14 cellular contexts compared by ENCODE assay signal in the genomic region with DNA sequence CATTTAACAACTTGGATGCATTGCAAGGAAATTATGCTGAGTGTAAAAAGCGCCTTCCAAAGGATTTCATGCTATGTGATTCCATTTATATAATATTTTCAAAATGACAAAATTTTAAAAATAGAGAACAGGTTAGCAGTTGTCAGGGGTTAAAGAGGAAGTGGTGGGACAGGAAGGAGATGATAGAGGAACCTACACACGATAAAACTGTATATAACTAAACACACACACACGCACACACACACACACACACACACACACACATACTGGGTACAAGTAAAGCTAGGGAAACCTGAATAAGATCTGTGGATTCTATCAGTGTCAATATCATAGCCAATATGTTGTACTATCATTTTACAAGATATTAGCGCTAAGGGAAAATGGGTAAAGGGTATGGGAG. TPM values are rescaled to one million over a fixed set of nuclear protein-coding genes. Genes with fewer than 3 reads are reported as not detected.
DNase-seq lines count a peak whose midpoint lies in the region; ATAC-seq, FAIRE-seq and TF ChIP-seq lines count a peak whose summit lies in the region.
"Had no signal": no experiment of that assay in that cellular context is flagged by ENCODE, and none has a peak within 500 bp of the region (broad histone marks: within the 10 kb centered on the region; RNA-seq: fewer than 3 reads in every experiment).

No MANE protein-coding gene starts in this region.

- peak overlapping the region; percentile 91 to 97 (median 96) for H3K27ac Mint-ChIP-seq in CD4-positive, CD25-positive, alpha-beta regulatory T cell
- H3K27ac Mint-ChIP-seq in IgD-negative memory B cell = peak overlapping the region; percentile 89 to 99 (median 96)
- H3K27ac Mint-ChIP-seq in T-helper 1 cell treated with Interleukin-12 subunit alpha and Interleukin-12 subunit beta and Interleukin-4 antibody, amounts not matched to agents 30 μg/mL and 1 μg/mL, for 36 hours = peak overlapping the region; percentile 85
- H3K27ac Mint-ChIP-seq in effector memory CD8-positive, alpha-beta T cell = peak overlapping the region; percentile 94 to 98

- peak in 1 of 2 donors; percentile 32 for ATAC-seq in CD4-positive, CD25-positive, alpha-beta regulatory T cell (ENCODE audit: low read depth in 2 of 2)
- ATAC-seq in effector memory CD8-positive, alpha-beta T cell (replicated peaks) = peak; percentile 14
- ATAC-seq: left cardiac atrium had no signal

- intact Hi-C loops in tibial artery (cut with DNase I; ENCODE audit: low total_unique reads) = no loop called here

- peak overlapping the region; percentile 61 for H3K27ac ChIP-seq in CD4-positive, CD25-positive, alpha-beta regulatory T cell (ENCODE audit: insufficient read depth, low read length, poor library complexity, severe bottlenecking)
- H3K27ac ChIP-seq in tibial artery = no peak overlapping the region
- H3K27ac ChIP-seq: C4-2B, GM23248 had no signal

- H3K4me1 ChIP-seq in CD4-positive, CD25-positive, alpha-beta regulatory T cell (ENCODE audit: control insufficient read depth, insufficient read depth, low read length, poor library complexity, severe bottlenecking) = peaks cover 84% of the 10 kb centered on the region
- H3K4me1 ChIP-seq in tibial artery = peaks cover 0 to 13% (median 5%) of the 10 kb centered on the region in 4 donors

- H3K36me3 ChIP-seq in CD4-positive, CD25-positive, alpha-beta regulatory T cell (ENCODE audit: control insufficient read depth, insufficient read depth, low read length) = no peaks in the 10 kb centered on the region
- no peaks in the 10 kb centered on the region for H3K36me3 ChIP-seq in tibial artery

- peaks cover 13% of the 10 kb centered on the region for H3K36me3 Mint-ChIP-seq in CD4-positive, CD25-positive, alpha-beta regulatory T cell
- peaks cover 5% of the 10 kb centered on the region for H3K36me3 Mint-ChIP-seq in IgD-negative memory B cell
- H3K36me3 Mint-ChIP-seq in T-helper 1 cell treated with Interleukin-12 subunit alpha and Interleukin-12 subunit beta and Interleukin-4 antibody, amounts not matched to agents 30 μg/mL and 1 μg/mL, for 36 hours (ENCODE audit: low read depth) = peaks cover 20% of the 10 kb centered on the region
- peaks cover 2% of the 10 kb centered on the region for H3K36me3 Mint-ChIP-seq in effector memory CD8-positive, alpha-beta T cell (ENCODE audit: insufficient read depth)

- H3K4me3 Mint-ChIP-seq in CD4-positive, CD25-positive, alpha-beta regulatory T cell = peak overlapping the region; percentile 37 to 65 (median 54)
- H3K4me3 Mint-ChIP-seq in IgD-negative memory B cell = peak overlapping the region; percentile 55 to 80 (median 68)
- peak overlapping the region; percentile 45 for H3K4me3 Mint-ChIP-seq in T-helper 1 cell treated with Interleukin-12 subunit alpha and Interleukin-12 subunit beta and Interleukin-4 antibody, amounts not matched to agents 30 μg/mL and 1 μg/mL, for 36 hours
- H3K4me3 Mint-ChIP-seq in effector memory CD8-positive, alpha-beta T cell = peak overlapping the region; percentile 61 to 69

- no peaks in the 10 kb centered on the region for H3K27me3 ChIP-seq in CD4-positive, CD25-positive, alpha-beta regulatory T cell (ENCODE audit: control insufficient read depth, insufficient read depth, low read length)
- peaks cover 0 to 2% of the 10 kb centered on the region in 2 donors for H3K27me3 ChIP-seq in tibial artery

- no peaks in the 10 kb centered on the region for H3K9me3 ChIP-seq in CD4-positive, CD25-positive, alpha-beta regulatory T cell (ENCODE audit: control insufficient read depth in 2 of 2, low read length in 2 of 2)
- no peaks in the 10 kb centered on the region for H3K9me3 ChIP-seq in tibial artery

- TF ChIP-seq CTCF in tibial artery (IDR thresholded peaks at IDR 0.05) = no peak

- peak overlapping the region; percentile 63 for H3K4me3 ChIP-seq in CD4-positive, CD25-positive, alpha-beta regulatory T cell (ENCODE audit: low read depth, low read length)
- no peak overlapping the region for H3K4me3 ChIP-seq in tibial artery
- H3K4me3 ChIP-seq: GM23248 had no signal

- no peak for FAIRE-seq in RCC 7860 (lab: Jason Lieb, UNC)
- FAIRE-seq: frontal cortex had no signal

- no peaks in the 10 kb centered on the region for H3K9me3 Mint-ChIP-seq in CD4-positive, CD25-positive, alpha-beta regulatory T cell
- H3K9me3 Mint-ChIP-seq in IgD-negative memory B cell = no peaks in the 10 kb centered on the region
- H3K9me3 Mint-ChIP-seq in T-helper 1 cell treated with Interleukin-12 subunit alpha and Interleukin-12 subunit beta and Interleukin-4 antibody, amounts not matched to agents 30 μg/mL and 1 μg/mL, for 36 hours = no peaks in the 10 kb centered on the region
- H3K9me3 Mint-ChIP-seq in effector memory CD8-positive, alpha-beta T cell = no peaks in the 10 kb centered on the region

- peak in 2 of 3 donors; percentile 40 to 74 for DNase-seq in CD4-positive, CD25-positive, alpha-beta regulatory T cell
- no peak for DNase-seq in effector memory CD8-positive, alpha-beta T cell
- DNase-seq in tibial artery = no peak
- no peak for DNase-seq in NCI-H187 (lab: John Stamatoyannopoulos, UW)
- no peak for DNase-seq in RCC 7860 (ENCODE audit: low spot score)
- DNase-seq in effector CD8-positive, alpha-beta T cell (lab: John Stamatoyannopoulos, UW) = no peak
- DNase-seq: GM23248, left cardiac atrium, NCI-H2029 treated with DMSO at 0.1 percent for 48 hours had no signal

- peaks cover 44 to 93% (median 73%) of the 10 kb centered on the region in 4 donors for H3K4me1 Mint-ChIP-seq in CD4-positive, CD25-positive, alpha-beta regulatory T cell
- peaks cover 67 to 86% (median 85%) of the 10 kb centered on the region in 3 donors for H3K4me1 Mint-ChIP-seq in IgD-negative memory B cell
- H3K4me1 Mint-ChIP-seq in T-helper 1 cell treated with Interleukin-12 subunit alpha and Interleukin-12 subunit beta and Interleukin-4 antibody, amounts not matched to agents 30 μg/mL and 1 μg/mL, for 36 hours (ENCODE audit: low read depth) = peaks cover 82% of the 10 kb centered on the region
- H3K4me1 Mint-ChIP-seq in effector memory CD8-positive, alpha-beta T cell (ENCODE audit: low read depth in 2 of 2) = peaks cover 51 to 62% of the 10 kb centered on the region in 2 donors

- no peaks in the 10 kb centered on the region for H3K27me3 Mint-ChIP-seq in CD4-positive, CD25-positive, alpha-beta regulatory T cell
- no peaks in the 10 kb centered on the region for H3K27me3 Mint-ChIP-seq in IgD-negative memory B cell
- H3K27me3 Mint-ChIP-seq in T-helper 1 cell treated with Interleukin-12 subunit alpha and Interleukin-12 subunit beta and Interleukin-4 antibody, amounts not matched to agents 30 μg/mL and 1 μg/mL, for 36 hours (ENCODE audit: low read depth) = no peaks in the 10 kb centered on the region
- no peaks in the 10 kb centered on the region for H3K27me3 Mint-ChIP-seq in effector memory CD8-positive, alpha-beta T cell

RNA-seq across cellular contexts. Expression of a gene that starts 17.2 kb away (rescaled TPM):
- 7.8 TPM for total RNA-seq in CD4-positive, CD25-positive, alpha-beta regulatory T cell
- 1 to 10 TPM; 4.7 to 7.5 (median 5.6) TPM for polyA plus RNA-seq in CD4-positive, CD25-positive, alpha-beta regulatory T cell
- 9.2 TPM for polyA plus RNA-seq in IgD-negative memory B cell
- total RNA-seq: GM23248, RPMI7951 had no signal
- polyA plus RNA-seq: GM23248 had no signal

RNA-seq across cellular contexts. Expression of a gene that starts 58.4 kb away (rescaled TPM):
- total RNA-seq in CD4-positive, CD25-positive, alpha-beta regulatory T cell = 82.8 TPM
- 10 to 100 TPM; 38.7 to 63.7 (median 42.5) TPM for polyA plus RNA-seq in CD4-positive, CD25-positive, alpha-beta regulatory T cell
- 39.0 TPM for polyA plus RNA-seq in IgD-negative memory B cell

Comparison
In these comparisons a context has a peak if more than half of its experiments do, and no peak if none do; other contexts are left out.
1. DNase-seq: peak in CD4-positive, CD25-positive, alpha-beta regulatory T cell (2 of 3); none in effector memory CD8-positive, alpha-beta T cell (0 of 3), tibial artery (0 of 2), NCI-H187 (0 of 2), RCC 7860 (single experiment) and effector CD8-positive, alpha-beta T cell (single experiment).
2. Peak in every context shown above with its lines, with median percentiles within 50 percentile points of each other: H3K27ac Mint-ChIP-seq and H3K4me3 Mint-ChIP-seq.